In genomic region chr15:88108991-88109390, GRCh38 we compare ENCODE assay signal across 27 cellular contexts.
DNase-seq lines count a peak whose midpoint lies in the region; ATAC-seq, FAIRE-seq and TF ChIP-seq lines count a peak whose summit lies in the region.
"Had no signal": no experiment of that assay in that cellular context is flagged by ENCODE, and none has a peak within 500 bp of the region (broad histone marks: within the 10 kb centered on the region; RNA-seq: fewer than 3 reads in every experiment).

No MANE protein-coding gene starts in this region.

- H3K27ac ChIP-seq in WERI-Rb-1, result no peak overlapping the region
- H3K27ac ChIP-seq: BLaER1, Peyer's patch, SK-N-MC had no signal

- no peaks in the 10 kb centered on the region for H3K36me3 ChIP-seq in WERI-Rb-1
- H3K36me3 ChIP-seq: BLaER1, Peyer's patch had no signal

- no peak for ATAC-seq in HG02840 (IDR thresholded peaks at IDR 0.05; ENCODE audit: low FRiP score, unreplicated experiment)

- TF ChIP-seq CTCF in WERI-Rb-1 (IDR thresholded peaks at IDR 0.05; ENCODE audit: low read depth, low read length) (no peak), GM10266 (IDR thresholded peaks at IDR 0.05; ENCODE audit: control insufficient read depth, insufficient read depth, low read depth, missing control alignments) (no peak)

- H3K4me3 ChIP-seq in WERI-Rb-1 (ENCODE audit: low read depth, low read length), result no peak overlapping the region
- H3K4me3 ChIP-seq: BLaER1, Peyer's patch, SK-N-MC had no signal

- H3K9me3 ChIP-seq in WERI-Rb-1 (ENCODE audit: severe bottlenecking), result no peaks in the 10 kb centered on the region
- H3K9me3 ChIP-seq: BLaER1 had no signal

- peak; percentile 1 for DNase-seq in COR-L47 (lab: John Stamatoyannopoulos, UW)
- DNase-seq in NCI-H1105 treated with DMSO at 0.1 percent for 48 hours (lab: John Stamatoyannopoulos, UW), result peak; percentile 32
- DNase-seq in NCI-H510A treated with DMSO at 0.1 percent for 48 hours (lab: John Stamatoyannopoulos, UW), result peak; percentile 2
- peak; percentile 13 for DNase-seq in WERI-Rb-1
- no peak for DNase-seq in RPMI8226
- DNase-seq in GM10266 (ENCODE audit: extremely low spot score), result no peak
- DNase-seq in urothelium cell line (ENCODE audit: low spot score), result no peak
- DNase-seq: CD4-positive, CD25-positive, alpha-beta regulatory T cell; DMS53; GDM1; HCEC 1CT; Kasumi-1; NCI-H1436; NCI-H1930; NCI-H2107; OCI-M1; Peyer's patch; SIG-M5; SW 1271; T-helper 9 cell had no signal

- no peak for FAIRE-seq in urothelium cell line (lab: Jason Lieb, UNC)
- FAIRE-seq: A204.1, GM12891, GM19239, H1 had no signal

- peaks cover 61% of the 10 kb centered on the region for H3K27me3 ChIP-seq in WERI-Rb-1 (ENCODE audit: insufficient read depth, low read depth, severe bottlenecking)
- H3K27me3 ChIP-seq: BLaER1, Peyer's patch had no signal

Comparison
In these comparisons a context has a peak if more than half of its experiments do, and no peak if none do; other contexts are left out.
1. DNase-seq: peak in COR-L47 (single experiment), NCI-H1105 treated with DMSO at 0.1 percent for 48 hours (single experiment), NCI-H510A treated with DMSO at 0.1 percent for 48 hours (single experiment) and WERI-Rb-1 (single experiment); none in RPMI8226 (single experiment), GM10266 (single experiment) and urothelium cell line (single experiment).